Comparison of ENCODE assay signal across 8 cellular contexts in genomic region chr3:11059090-11059798, GRCh38.
DNase-seq lines count a peak whose midpoint lies in the region; ATAC-seq and TF ChIP-seq lines count a peak whose summit lies in the region.

No MANE protein-coding gene starts in this region.

- H3K36me3 ChIP-seq in MG63 (no peaks in the 10 kb centered on the region), suprapubic skin (no peaks in the 10 kb centered on the region)

- H3K4me3 ChIP-seq in MG63 (no peak overlapping the region), suprapubic skin (no peak overlapping the region)

- TF ChIP-seq EP300 in suprapubic skin (IDR thresholded peaks at IDR 0.05): no peak

- TF ChIP-seq CTCF in suprapubic skin (IDR thresholded peaks at IDR 0.05): peak; percentile 57 to 77

- H3K27ac ChIP-seq in suprapubic skin: no peak overlapping the region

- H3K9me3 ChIP-seq in MG63 (no peaks in the 10 kb centered on the region), suprapubic skin (no peaks in the 10 kb centered on the region)

- DNase-seq in NCI-H2196 (lab: John Stamatoyannopoulos, UW; ENCODE audit: unreplicated experiment) (peak; percentile 38), NCI-H2196 treated with DMSO at 0.1 percent for 48 hours (lab: John Stamatoyannopoulos, UW; ENCODE audit: unreplicated experiment) (no peak), MG63 (peak; percentile 63), SW480 (ENCODE audit: low spot score) (peak; percentile 61), dermis microvascular lymphatic vessel endothelial cell (ENCODE audit: low read depth in 2 of 2) (peak; percentile 29 to 62), lung microvascular endothelial cell (ENCODE audit: low read depth in 2 of 2) (peak; percentile 68 to 73), suprapubic skin (ENCODE audit: low spot score in 2 of 2) (peak in 1 of 2 donors; percentile 71)

- peaks cover 9% of the 10 kb centered on the region for H3K4me1 ChIP-seq in suprapubic skin

- ATAC-seq in HG02973 (IDR thresholded peaks at IDR 0.05; ENCODE audit: unreplicated experiment): no peak

- no peak for TF ChIP-seq POLR2A in suprapubic skin (IDR thresholded peaks at IDR 0.05)

- 26% methylated on average over 13 of the region's 14 CpGs for WGBS in suprapubic skin

- H3K27me3 ChIP-seq in MG63 (no peaks in the 10 kb centered on the region), suprapubic skin (peaks cover 27% of the 10 kb centered on the region)
